ENCODE assay signal across 17 cellular contexts in the genomic region with DNA sequence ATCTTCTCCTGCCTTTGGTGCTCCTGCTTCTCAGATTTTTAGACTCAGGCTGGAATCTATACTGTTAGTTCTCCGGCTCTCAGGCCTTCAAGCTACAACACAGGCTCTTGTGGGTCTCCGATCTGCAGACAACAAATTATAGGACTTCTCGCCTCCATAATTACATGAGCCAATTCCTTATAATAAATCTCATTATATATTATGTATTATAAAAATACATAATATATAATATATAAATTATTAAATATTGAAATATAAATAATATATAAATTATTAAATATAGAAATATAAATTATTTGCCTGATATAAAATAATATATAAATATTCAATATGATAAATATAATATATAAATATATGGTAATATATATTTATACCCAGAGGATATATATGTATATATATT.
"Had no signal": no experiment of that assay in that cellular context is flagged by ENCODE, and none has a peak within 500 bp of the region (broad histone marks: within the 10 kb centered on the region; RNA-seq: fewer than 3 reads in every experiment).

No MANE protein-coding gene starts in this region.

- H3K4me1 Mint-ChIP-seq: naive thymus-derived CD4-positive, alpha-beta T cell; stimulated activated naive B cell treated with anti-CD40 and anti-IgM and Interleukin-4, amounts not matched to agents 10 μg/mL and 1 μg/mL and 100 μg/mL, for 72 hours; stimulated activated naive CD8-positive, alpha-beta T cell treated with anti-CD3 and anti-CD28 coated beads, Interleukin-15, amount 100 ng/mL, for 72 hours had no signal

- H3K4me3 Mint-ChIP-seq: dendritic cell treated with granulocyte-macrophage colony-stimulating factor and Interleukin-4, amounts not matched to agents 40 ng/mL and 50 ng/mL, for 4 days; effector memory CD8-positive, alpha-beta T cell; naive thymus-derived CD4-positive, alpha-beta T cell; nephron progenitor cell; stimulated activated naive B cell treated with anti-CD40 and anti-IgM and Interleukin-4, amounts not matched to agents 10 μg/mL and 1 μg/mL and 100 μg/mL, for 72 hours; stimulated activated naive CD8-positive, alpha-beta T cell treated with anti-CD3 and anti-CD28 coated beads, Interleukin-15, amount 100 ng/mL, for 72 hours had no signal

- H3K9me3 ChIP-seq: esophagus squamous epithelium, testis, tibial nerve had no signal

- H3K27ac Mint-ChIP-seq: dendritic cell treated with granulocyte-macrophage colony-stimulating factor and Interleukin-4, amounts not matched to agents 40 ng/mL and 50 ng/mL, for 4 days; effector memory CD8-positive, alpha-beta T cell; naive thymus-derived CD4-positive, alpha-beta T cell; nephron progenitor cell; stimulated activated naive B cell treated with anti-CD40 and anti-IgM and Interleukin-4, amounts not matched to agents 10 μg/mL and 1 μg/mL and 100 μg/mL, for 72 hours; stimulated activated naive CD8-positive, alpha-beta T cell treated with anti-CD3 and anti-CD28 coated beads, Interleukin-15, amount 100 ng/mL, for 72 hours had no signal

- H3K4me3 ChIP-seq: esophagus squamous epithelium, lung, testis, tibial nerve had no signal

- H3K27ac ChIP-seq: esophagus squamous epithelium, testis, tibial nerve had no signal

- H3K27me3 ChIP-seq: esophagus squamous epithelium, testis, tibial nerve had no signal

- H3K9me3 Mint-ChIP-seq: nephron progenitor cell had no signal

- H3K36me3 Mint-ChIP-seq: naive thymus-derived CD4-positive, alpha-beta T cell; stimulated activated naive B cell treated with anti-CD40 and anti-IgM and Interleukin-4, amounts not matched to agents 10 μg/mL and 1 μg/mL and 100 μg/mL, for 72 hours had no signal

- H3K27me3 Mint-ChIP-seq: effector memory CD8-positive, alpha-beta T cell; naive thymus-derived CD4-positive, alpha-beta T cell; stimulated activated naive B cell treated with anti-CD40 and anti-IgM and Interleukin-4, amounts not matched to agents 10 μg/mL and 1 μg/mL and 100 μg/mL, for 72 hours; stimulated activated naive CD8-positive, alpha-beta T cell treated with anti-CD3 and anti-CD28 coated beads, Interleukin-15, amount 100 ng/mL, for 72 hours had no signal

- ATAC-seq: effector memory CD8-positive, alpha-beta T cell; left colon; left ventricle myocardium superior; naive thymus-derived CD4-positive, alpha-beta T cell; sciatic nerve; stimulated activated naive B cell treated with anti-CD40 and anti-IgM and Interleukin-4, amounts not matched to agents 10 μg/mL and 1 μg/mL and 100 μg/mL, for 72 hours; stimulated activated naive CD8-positive, alpha-beta T cell treated with anti-CD3 and anti-CD28 coated beads, Interleukin-15, amount 100 ng/mL, for 72 hours had no signal

- DNase-seq: effector memory CD8-positive, alpha-beta T cell; esophagus squamous epithelium; left colon; left ventricle myocardium superior; mesendoderm; naive thymus-derived CD4-positive, alpha-beta T cell; nephron progenitor cell; posterior cingulate gyrus; stimulated activated CD4-positive, alpha-beta T cell treated with anti-CD3 and anti-CD28 coated beads, Interleukin-2, amount 100 ng/mL, for 24 hours; stimulated activated CD4-positive, alpha-beta T cell treated with anti-CD3 and anti-CD28 coated beads, Interleukin-4, amount 100 ng/mL, for 4 hours; stimulated activated naive B cell treated with anti-CD40 and anti-IgM and Interleukin-4, amounts not matched to agents 10 μg/mL and 1 μg/mL and 100 μg/mL, for 72 hours; stimulated activated naive CD8-positive, alpha-beta T cell treated with anti-CD3 and anti-CD28 coated beads, Interleukin-15, amount 100 ng/mL, for 72 hours; testis had no signal

- H3K4me1 ChIP-seq: esophagus squamous epithelium, testis, tibial nerve had no signal

- H3K36me3 ChIP-seq: esophagus squamous epithelium, tibial nerve had no signal
